ENCODE assay signal across 20 cellular contexts in genomic region chr11:115085461-115086220, GRCh38.
A peak's percentile ranks its signal among the peaks of the same experiment; 100 is the strongest.
DNase-seq lines count a peak whose midpoint lies in the region; ATAC-seq and TF ChIP-seq lines count a peak whose summit lies in the region.
"Had no signal": no experiment of that assay in that cellular context is flagged by ENCODE, and none has a peak within 500 bp of the region (broad histone marks: within the 10 kb centered on the region; RNA-seq: fewer than 3 reads in every experiment).

No MANE protein-coding gene starts in this region.

- WGBS in gastroesophageal sphincter (ENCODE audit: low coverage in 1 of 2), 2 donors: 35 to 40% methylated on average over 5 to 6 of the region's 6 CpGs

- peak; percentile 4 for DNase-seq in DMS 273 treated with DMSO at 0.1 percent for 48 hours (lab: John Stamatoyannopoulos, UW)
- DNase-seq in NCI-H2171 treated with DMSO at 0.1 percent for 48 hours (lab: John Stamatoyannopoulos, UW): peak; percentile 25
- peak; percentile 74 for DNase-seq in cerebellar cortex (ENCODE audit: low spot score)
- DNase-seq in pons (ENCODE audit: low spot score): peak; percentile 60
- DNase-seq in coronary artery (ENCODE audit: low spot score): no peak
- DNase-seq: activated CD4-positive, alpha-beta T cell treated with anti-CD3 and anti-CD28 coated beads, Interleukin-2, amount 50 U/mL, for 1 hour; activated CD8-positive, alpha-beta memory T cell treated with anti-CD3 and anti-CD28 coated beads, Interleukin-2, amount 50 U/mL, for 4 hours; activated effector memory CD4-positive, alpha-beta T cell treated with Interleukin-2 at 50 U/mL for 16 hours; activated naive CD8-positive, alpha-beta T cell treated with anti-CD3 and anti-CD28 coated beads, Interleukin-2, amount 50 U/mL, for 24 hours; Caco-2; lower lobe of right lung; NCI-H1417; ovary; T-helper 2 cell had no signal

- TF ChIP-seq POLR2A in gastroesophageal sphincter (IDR thresholded peaks at IDR 0.05) (no peak), GM18505 (IDR thresholded peaks at IDR 0.05; ENCODE audit: borderline replicate concordance, extremely low read depth, insufficient read depth, insufficient read length) (no peak)

- H3K27ac ChIP-seq in coronary artery (no peak overlapping the region), gastroesophageal sphincter (no peak overlapping the region)
- H3K27ac ChIP-seq: dorsolateral prefrontal cortex, lower lobe of right lung, ovary, thoracic aorta had no signal

- H3K4me3 ChIP-seq in coronary artery: no peak overlapping the region
- H3K4me3 ChIP-seq in gastroesophageal sphincter: no peak overlapping the region
- H3K4me3 ChIP-seq: dorsolateral prefrontal cortex, lower lobe of right lung, ovary, thoracic aorta had no signal

- no peak for TF ChIP-seq EP300 in gastroesophageal sphincter (IDR thresholded peaks at IDR 0.05)

- H3K36me3 ChIP-seq in gastroesophageal sphincter: no peaks in the 10 kb centered on the region
- H3K36me3 ChIP-seq: lower lobe of right lung, ovary, thoracic aorta had no signal

- peaks cover 24% of the 10 kb centered on the region for H3K27me3 ChIP-seq in gastroesophageal sphincter
- H3K27me3 ChIP-seq: ovary had no signal

- no peak for ATAC-seq in gastroesophageal sphincter
- ATAC-seq in GM18505 (IDR thresholded peaks at IDR 0.05; ENCODE audit: unreplicated experiment): no peak
- ATAC-seq: activated naive CD8-positive, alpha-beta T cell treated with anti-CD3 and anti-CD28 coated beads, Interleukin-2, amount 50 U/mL, for 24 hours; lower lobe of right lung; Panc1; stimulated activated effector memory CD8-positive, alpha-beta T cell treated with anti-CD3 and anti-CD28 coated beads, Interleukin-12 subunit alpha, Interleukin-12 subunit beta, amount 100 ng/mL, for 72 hours had no signal

- TF ChIP-seq CTCF in coronary artery (IDR thresholded peaks at IDR 0.05): no peak
- TF ChIP-seq CTCF in gastroesophageal sphincter (IDR thresholded peaks at IDR 0.05): no peak

- H3K4me1 ChIP-seq in gastroesophageal sphincter: no peaks in the 10 kb centered on the region
- H3K4me1 ChIP-seq: Caco-2, lower lobe of right lung had no signal

- H3K9me3 ChIP-seq in gastroesophageal sphincter: no peaks in the 10 kb centered on the region
- H3K9me3 ChIP-seq: Caco-2, lower lobe of right lung, ovary, thoracic aorta had no signal
